In the genomic region with DNA sequence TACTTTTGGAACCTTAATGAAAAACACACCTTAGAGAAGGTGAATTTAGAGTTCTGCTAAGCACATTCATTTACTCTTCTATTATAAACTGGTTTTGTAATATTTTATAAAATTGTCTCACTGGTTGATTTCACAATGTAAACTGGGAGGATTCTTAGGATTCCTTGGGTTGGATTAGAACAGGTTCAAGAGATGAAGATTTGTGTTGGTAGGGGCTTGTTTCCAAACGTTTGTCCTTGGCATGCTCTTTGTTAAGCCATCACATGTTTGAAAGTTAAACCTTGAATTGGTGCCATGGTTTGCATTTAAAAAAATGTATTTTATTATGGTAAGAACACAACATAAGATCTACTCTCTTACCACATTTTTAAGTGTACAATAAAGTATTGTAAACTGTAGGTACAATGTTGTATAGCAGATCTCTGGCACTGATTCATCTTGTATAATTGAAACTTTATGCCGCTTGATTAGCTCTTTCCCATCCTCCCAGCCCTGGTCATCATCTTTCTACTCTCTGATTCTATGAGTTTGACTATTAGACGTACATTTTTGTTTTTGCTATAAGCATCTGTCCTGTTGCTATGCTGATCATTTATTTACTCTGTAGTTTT, we compare ENCODE assay signal across 13 cellular contexts. TPM values are rescaled to one million over a fixed set of nuclear protein-coding genes. Genes with fewer than 3 reads are reported as not detected.
DNase-seq lines count a peak whose midpoint lies in the region; ATAC-seq and TF ChIP-seq lines count a peak whose summit lies in the region.
"Had no signal": no experiment of that assay in that cellular context is flagged by ENCODE, and none has a peak within 500 bp of the region (broad histone marks: within the 10 kb centered on the region; RNA-seq: fewer than 3 reads in every experiment).

No MANE protein-coding gene starts in this region.

- POLR2A ChIA-PET in Panc1 (lab: Charles Lee), result no interaction called here

- H3K27ac ChIP-seq in Panc1 (ENCODE audit: low read length) (peak overlapping the region; percentile 48; the same call in 1 of the 2 replicates), suprapubic skin (peak overlapping the region; percentile 45)
- H3K27ac ChIP-seq: BLaER1, RWPE1, SJCRH30 had no signal

- intact Hi-C loops in Panc1 (cut with micrococcal nuclease; ENCODE audit: unreplicated experiment) (no loop called here), left colon (cut with DNase I, micrococcal nuclease) (loop anchor here in 1 of 2 donors (10.0 kb wide), 1 partner anchor 121 kb away; no protein-coding TSS in a partner anchor)

- no peak for TF ChIP-seq EP300 in suprapubic skin (IDR thresholded peaks at IDR 0.05)

- no peaks in the 10 kb centered on the region for H3K36me3 ChIP-seq in Panc1 (ENCODE audit: control insufficient read depth, insufficient read depth, low read length)
- no peaks in the 10 kb centered on the region for H3K36me3 ChIP-seq in suprapubic skin
- H3K36me3 ChIP-seq: SJCRH30 had no signal

- ATAC-seq in Panc1, result no peak
- ATAC-seq in left colon, result peak; percentile 89
- no peak for ATAC-seq in GM18861 (IDR thresholded peaks at IDR 0.05; ENCODE audit: unreplicated experiment)

- WGBS in suprapubic skin, result 51% methylated on average over 3 of the region's 3 CpGs

- TF ChIP-seq CTCF in Panc1 (IDR thresholded peaks at IDR 0.05) (no peak), cardiac fibroblast (IDR thresholded peaks at IDR 0.05; ENCODE audit: low read depth, low read length) (no peak), suprapubic skin (IDR thresholded peaks at IDR 0.05) (no peak)

- BruUV-seq in Panc1 (replicated peaks; lab: Mats Ljungman, UMichigan), result no TSS peak

- H3K4me1 ChIP-seq in Panc1 (ENCODE audit: control insufficient read depth, insufficient read depth, low read length) (peaks cover 13% of the 10 kb centered on the region; the same call in 1 of the 2 replicates), suprapubic skin (peaks cover 33% of the 10 kb centered on the region)
- H3K4me1 ChIP-seq: BLaER1 had no signal

- DNase-seq in Panc1 (ENCODE audit: low read depth, low spot score) (no peak), cardiac fibroblast (ENCODE audit: low read depth in 2 of 2) (peak; percentile 6 to 52), left colon (no peak), suprapubic skin (ENCODE audit: low spot score in 2 of 2) (no peak)
- DNase-seq in activated CD4-positive, CD25-positive, alpha-beta regulatory T cell (lab: John Stamatoyannopoulos, UW), result no peak
- no peak for DNase-seq in stimulated activated CD4-positive, alpha-beta T cell treated with anti-CD3 and anti-CD28 coated beads, Interleukin-4, amount 100 ng/mL, for 1 hour
- DNase-seq: CD8-positive, alpha-beta memory T cell; MM.1S; OCI-M1; SJCRH30 had no signal

- no peak for TF ChIP-seq POLR2A in suprapubic skin (IDR thresholded peaks at IDR 0.05)

- H3K9me3 ChIP-seq in Panc1 (ENCODE audit: control insufficient read depth, insufficient read depth, low read depth, low read length), result no peaks in the 10 kb centered on the region
- H3K9me3 ChIP-seq in suprapubic skin, result no peaks in the 10 kb centered on the region
- H3K9me3 ChIP-seq: BLaER1, SJCRH30 had no signal

- H3K4me3 ChIP-seq in Panc1 (ENCODE audit: low read depth in 2 of 2, low read length in 2 of 2) (no peak overlapping the region), cardiac fibroblast (replicated peaks in 1 of 2; ENCODE audit: low read depth in 2 of 2, low read length in 2 of 2) (no peak overlapping the region), suprapubic skin (no peak overlapping the region)
- H3K4me3 ChIP-seq: BLaER1, SJCRH30 had no signal

- in situ Hi-C loops in Panc1 (cut with HindIII; ENCODE audit: low pct_unique_long_range_greater_than_20kb, low sequenced_read_pairs), result no loop called here

- H3K27me3 ChIP-seq in Panc1 (ENCODE audit: control insufficient read depth, insufficient read depth, low read length), result no peaks in the 10 kb centered on the region
- no peaks in the 10 kb centered on the region for H3K27me3 ChIP-seq in suprapubic skin
- H3K27me3 ChIP-seq: BLaER1, SJCRH30 had no signal

- CTCF ChIA-PET in Panc1 (lab: Charles Lee), result no interaction called here

RNA-seq across cellular contexts. Expression of gene FTO, which starts 9.6 kb away (rescaled TPM):
- 38.2 TPM for total RNA-seq in Panc1 (2021; ENCODE audit: unreplicated experiment)
- 19.2 TPM for polyA plus RNA-seq in Panc1 (2012; ENCODE audit: insufficient read length)
- total RNA-seq in left colon, result 10 to 100 TPM; 38.6 to 40.8 TPM
- 100 to 1,000 TPM in 1 of 4 donors, 10 to 100 TPM in 3; 64.4 to 116 (median 71.3) TPM for total RNA-seq in suprapubic skin

RNA-seq across cellular contexts. Expression of gene RPGRIP1L, which starts 9.8 kb away (rescaled TPM):
- total RNA-seq in Panc1 (2021; ENCODE audit: unreplicated experiment) (12.7 TPM), left colon (1 to 10 TPM; 1.7 to 2.5 TPM), suprapubic skin (1 to 10 TPM; 2.4 to 7.2 (median 3.8) TPM)
- 7.1 TPM for polyA plus RNA-seq in Panc1 (2012; ENCODE audit: insufficient read length)

Comparison
In these comparisons a context has a peak if more than half of its experiments do, and no peak if none do; other contexts are left out.
1. DNase-seq: peak in cardiac fibroblast (2 of 2); none in Panc1 (single experiment), left colon (0 of 2), suprapubic skin (0 of 2), activated CD4-positive, CD25-positive, alpha-beta regulatory T cell (0 of 4) and stimulated activated CD4-positive, alpha-beta T cell treated with anti-CD3 and anti-CD28 coated beads, Interleukin-4, amount 100 ng/mL, for 1 hour (single experiment).